12 cellular contexts compared by ENCODE assay signal in the genomic region with DNA sequence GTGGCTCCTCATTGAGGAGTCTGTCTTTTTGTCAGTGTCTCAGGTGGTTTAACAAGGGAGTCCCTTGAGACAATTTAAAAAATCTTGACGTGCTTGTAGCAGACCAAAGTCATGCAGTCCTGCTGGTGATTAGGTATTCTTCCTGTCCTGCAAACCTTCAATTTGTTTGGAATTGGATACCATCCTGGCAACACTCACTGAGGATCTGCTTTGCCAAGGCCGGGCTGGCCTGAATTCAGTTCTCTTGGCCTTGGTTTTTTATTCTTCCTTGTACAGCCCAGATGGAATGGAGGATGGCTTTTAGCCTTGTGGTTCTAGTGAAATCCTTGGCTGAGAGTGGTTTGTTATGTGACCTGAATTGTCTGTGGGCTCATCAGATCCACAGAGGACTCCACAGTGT.
A peak's percentile ranks its signal among the peaks of the same experiment; 100 is the strongest.
DNase-seq lines count a peak whose midpoint lies in the region; ATAC-seq and TF ChIP-seq lines count a peak whose summit lies in the region.
"Had no signal": no experiment of that assay in that cellular context is flagged by ENCODE, and none has a peak within 500 bp of the region (broad histone marks: within the 10 kb centered on the region; RNA-seq: fewer than 3 reads in every experiment).

No MANE protein-coding gene starts in this region.

- H3K4me3 Mint-ChIP-seq in progenitor cell of endocrine pancreas (ENCODE audit: low read depth): no peak overlapping the region
- H3K4me3 Mint-ChIP-seq: endodermal cell had no signal

- no peaks in the 10 kb centered on the region for H3K27me3 Mint-ChIP-seq in progenitor cell of endocrine pancreas

- peaks cover 5% of the 10 kb centered on the region for H3K9me3 Mint-ChIP-seq in progenitor cell of endocrine pancreas (ENCODE audit: low read depth)

- TF ChIP-seq CTCF in progenitor cell of endocrine pancreas (IDR thresholded peaks at IDR 0.05; ENCODE audit: unreplicated experiment): no peak

- peak; percentile 50 for DNase-seq in Ammon's horn (ENCODE audit: low spot score)
- peak; percentile 71 for DNase-seq in globus pallidus (ENCODE audit: low spot score)
- no peak for DNase-seq in progenitor cell of endocrine pancreas (ENCODE audit: low spot score, unreplicated experiment)
- no peak for DNase-seq in NCI-H187 (lab: John Stamatoyannopoulos, UW)
- no peak for DNase-seq in NCI-H146 treated with DMSO at 0.1 percent for 48 hours (lab: John Stamatoyannopoulos, UW; ENCODE audit: unreplicated experiment)
- DNase-seq in T1000 (lab: John Stamatoyannopoulos, UW): no peak
- DNase-seq: activated gamma-delta T cell treated with Interleukin-2 at 50 U/mL for 16 hours, endodermal cell, GM23248, NCI-H2227 treated with DMSO at 0.1 percent for 48 hours had no signal

- H3K4me1 Mint-ChIP-seq in progenitor cell of endocrine pancreas (ENCODE audit: low read depth): no peaks in the 10 kb centered on the region

- H3K36me3 Mint-ChIP-seq in progenitor cell of endocrine pancreas (ENCODE audit: insufficient read depth): peaks cover 5% of the 10 kb centered on the region

- peak overlapping the region; percentile 21 for H3K27ac Mint-ChIP-seq in progenitor cell of endocrine pancreas
- H3K27ac Mint-ChIP-seq: endodermal cell had no signal

- ATAC-seq in SK-N-SH treated with all-trans-retinoic acid at 6 μM for 48 hours: peak; percentile 80
- ATAC-seq in GM21515 (IDR thresholded peaks at IDR 0.05; ENCODE audit: unreplicated experiment): no peak

TF ChIP-seq in SK-N-SH treated with all-trans-retinoic acid at 6 μM for 48 hours, 23 proteins besides CTCF, POLR2A, EP300 and RAD21:
- TF ChIP-seq ARNTL (CRISPR knock-in tag; IDR thresholded peaks at IDR 0.05; ENCODE audit: borderline replicate concordance, low read depth) (no peak), TOX (CRISPR knock-in tag; IDR thresholded peaks at IDR 0.05; ENCODE audit: borderline replicate concordance) (peak; percentile 82)

Comparison
In these comparisons a context has a peak if more than half of its experiments do, and no peak if none do; other contexts are left out.
1. DNase-seq: peak in Ammon's horn (single experiment) and globus pallidus (single experiment); none in progenitor cell of endocrine pancreas (single experiment), NCI-H187 (0 of 2), NCI-H146 treated with DMSO at 0.1 percent for 48 hours (single experiment) and T1000 (single experiment).